In the genomic region with DNA sequence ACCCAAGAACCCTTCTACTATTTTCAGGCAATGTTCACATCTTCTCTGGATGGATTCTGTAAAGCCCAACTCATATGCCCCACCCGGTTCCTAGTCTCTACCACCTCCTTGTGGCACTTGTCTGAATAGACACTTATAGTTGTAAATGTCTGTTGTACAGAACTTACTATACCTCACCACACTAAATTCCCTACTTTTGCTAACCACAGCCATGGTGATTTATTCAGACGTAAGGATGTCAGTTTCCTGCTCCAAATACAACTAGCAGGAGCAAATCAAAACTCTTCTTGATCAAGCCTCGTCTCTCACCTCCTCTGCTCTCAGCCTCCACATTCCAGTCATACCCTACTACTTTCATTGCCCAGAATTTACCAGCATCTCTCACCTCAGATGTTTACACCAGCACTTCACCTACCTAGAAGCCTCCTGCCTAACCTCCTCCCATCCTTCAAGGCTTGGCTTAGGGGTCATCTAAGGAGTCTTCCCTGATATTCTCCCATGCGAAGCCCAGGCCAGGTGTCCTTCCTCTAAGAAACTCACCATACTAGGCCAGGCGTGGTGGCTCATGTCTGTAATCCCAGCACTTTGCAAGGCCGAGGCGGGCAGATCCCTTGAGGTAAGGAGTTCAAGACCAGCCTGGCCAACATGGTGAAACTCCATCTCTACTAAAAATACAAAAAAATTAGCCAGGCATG, we compare ENCODE assay signal across 8 cellular contexts.
DNase-seq lines count a peak whose midpoint lies in the region; ATAC-seq, FAIRE-seq and TF ChIP-seq lines count a peak whose summit lies in the region.

No MANE protein-coding gene starts in this region.

- ATAC-seq in HepG2 (peak; percentile 84), GM21786 (IDR thresholded peaks at IDR 0.05; ENCODE audit: unreplicated experiment) (no peak)

- H3K27ac ChIP-seq in OCI-LY7 (ENCODE audit: low read depth, low read length, poor library complexity, severe bottlenecking), result no peak overlapping the region
- no peak overlapping the region for H3K27ac ChIP-seq in HepG2 (ENCODE audit: extremely low read length, insufficient read depth, low read length)
- no peak overlapping the region for H3K27ac ChIP-seq in vagina

- TF ChIP-seq EP300 in HepG2 (IDR thresholded peaks at IDR 0.05; ENCODE audit: low read depth in 2 of 2, low read length in 2 of 2) (no peak), HepG2 (CRISPR knock-in tag; IDR thresholded peaks at IDR 0.05; ENCODE audit: borderline replicate concordance) (no peak)

- no peaks in the 10 kb centered on the region for H3K36me3 ChIP-seq in OCI-LY7 (ENCODE audit: insufficient read depth, low read length)
- no peaks in the 10 kb centered on the region for H3K36me3 ChIP-seq in HepG2 (replicated peaks in 1 of 2; ENCODE audit: control insufficient read depth in 1 of 2, insufficient read depth in 2 of 2, low read length in 2 of 2)
- no peaks in the 10 kb centered on the region for H3K36me3 ChIP-seq in vagina

- H2AFZ ChIP-seq in OCI-LY7 (ENCODE audit: low read length) (no peak overlapping the region), HepG2 (ENCODE audit: low read length) (no peak overlapping the region)

- TF ChIP-seq CTCF in OCI-LY7 (conservative IDR thresholded peaks at IDR 0.05; ENCODE audit: low read length) (peak; percentile 78), HepG2 (CRISPR knock-in tag; IDR thresholded peaks at IDR 0.05) (peak; percentile 85), vagina (IDR thresholded peaks at IDR 0.05) (peak in 2 of 3 experiments; percentile 37 to 51)

- H3K27me3 ChIP-seq in HepG2 (ENCODE audit: control insufficient read depth in 1 of 2, insufficient read depth in 2 of 2, low read length in 2 of 2) (no peaks in the 10 kb centered on the region), vagina (no peaks in the 10 kb centered on the region)

- H3K4me3 ChIP-seq in OCI-LY7 (ENCODE audit: low read depth, low read length, poor library complexity, severe bottlenecking) (no peak overlapping the region), HepG2 (replicated peaks in 1 of 3; ENCODE audit: insufficient read depth in 1 of 3, low read depth in 2 of 3, low read length in 3 of 3) (no peak overlapping the region), vagina (no peak overlapping the region)

- H3K4me1 ChIP-seq in OCI-LY7 (ENCODE audit: insufficient read depth, low read length, poor library complexity, severe bottlenecking) (peaks cover 57% of the 10 kb centered on the region), HepG2 (ENCODE audit: insufficient read depth, low read length) (peaks cover 31% of the 10 kb centered on the region), vagina (peaks cover 27% of the 10 kb centered on the region)

- in situ Hi-C loops in T47D (cut with HindIII; ENCODE audit: low pct_unique_long_range_greater_than_20kb, low sequenced_read_pairs) (no loop called here), HepG2 (cut with HindIII; ENCODE audit: extremely low pct_ligation_motif_present, low pct_unique_long_range_greater_than_20kb) (loop anchor here (5.0 kb wide), 1 partner anchor 224 kb away; no protein-coding TSS in a partner anchor)

- H3K79me2 ChIP-seq in OCI-LY7 (ENCODE audit: insufficient read depth, low read depth, low read length) (peaks cover 3% of the 10 kb centered on the region; the same call in 1 of the 2 replicates), HepG2 (ENCODE audit: insufficient read depth, low read length) (peaks cover 11% of the 10 kb centered on the region)

- peak; percentile 66 for FAIRE-seq in HepG2 (lab: Jason Lieb, UNC)

- TF ChIP-seq RAD21 in HepG2 (CRISPR knock-in tag; IDR thresholded peaks at IDR 0.05), result peak; percentile 80

- no TSS peak for BruUV-seq in OCI-LY7 (replicated peaks; lab: Mats Ljungman, UMichigan)
- no TSS peak for BruUV-seq in HepG2 (replicated peaks; lab: Mats Ljungman, UMichigan)

- no peak overlapping the region for H3K9ac ChIP-seq in HepG2 (ENCODE audit: insufficient read depth, low read depth, low read length)

- H3K4me2 ChIP-seq in OCI-LY7 (ENCODE audit: low read length), result peak overlapping the region; percentile 52
- H3K4me2 ChIP-seq in HepG2 (ENCODE audit: low read depth, low read length), result no peak overlapping the region

- POLR2A ChIA-PET in HEK293T (lab: Yijun Ruan, JAX), result no interaction called here
- POLR2A ChIA-PET in OCI-LY7 (lab: Charles Lee), result interaction anchor here (0.6 kb wide), 2 partner anchors 221 to 507 kb away, joined by 3 read pairs; no protein-coding TSS in a partner anchor
- POLR2A ChIA-PET in HepG2 (lab: Yijun Ruan, JAX), result no interaction called here

- intact Hi-C loops in OCI-LY7 (cut with micrococcal nuclease; ENCODE audit: unreplicated experiment), result loop anchor here (5.0 kb wide), 3 partner anchors 74 to 224 kb away; no protein-coding TSS in a partner anchor
- intact Hi-C loops in HepG2 (cut with micrococcal nuclease; ENCODE audit: unreplicated experiment), result loop anchor here (1.0 to 5.0 kb wide), 3 partner anchors 73 to 204 kb away; no protein-coding TSS in a partner anchor
- intact Hi-C loops in vagina (cut with DNase I), result loop anchor here (10.0 kb wide), 1 partner anchor 227 kb away; no protein-coding TSS in a partner anchor

- no peaks in the 10 kb centered on the region for H3K9me3 ChIP-seq in OCI-LY7 (ENCODE audit: low read length)
- no peaks in the 10 kb centered on the region for H3K9me3 ChIP-seq in HepG2 (ENCODE audit: low read length)
- no peaks in the 10 kb centered on the region for H3K9me3 ChIP-seq in vagina

- TF ChIP-seq POLR2A in HepG2 (IDR thresholded peaks at IDR 0.05; ENCODE audit: insufficient read depth in 1 of 2, low read depth in 2 of 2, low read length in 2 of 2) (no peak), vagina (IDR thresholded peaks at IDR 0.05) (no peak)

- H4K20me1 ChIP-seq in OCI-LY7 (ENCODE audit: insufficient read depth, low read length), result peaks cover 40% of the 10 kb centered on the region
- H4K20me1 ChIP-seq in HepG2 (ENCODE audit: insufficient read depth, low read length), result peaks cover 5% of the 10 kb centered on the region

- DNase-seq in ELF-1 (ENCODE audit: low read depth, low spot score), result peak; percentile 39
- peak; percentile 60 for DNase-seq in HEK293T (ENCODE audit: extremely low spot score)
- DNase-seq in OCI-LY7 (ENCODE audit: low spot score), result peak; percentile 39
- peak; percentile 40 to 73 for DNase-seq in T47D (ENCODE audit: low read depth in 1 of 2, low spot score in 1 of 2)
- DNase-seq in HepG2 (ENCODE audit: low spot score), result peak; percentile 62
- DNase-seq in vagina (ENCODE audit: extremely low spot score in 2 of 2), result no peak
- DNase-seq in GM19240 (ENCODE audit: insufficient read length, low spot score), result no peak

- 75% methylated on average over 7 of the region's 7 CpGs for WGBS in HepG2 (ENCODE audit: low lambda C conversion rate)

- H3K9me2 ChIP-seq in OCI-LY7 (ENCODE audit: insufficient read depth, low read length), result no peaks in the 10 kb centered on the region

- CTCF ChIA-PET in HEK293T (lab: Yijun Ruan, JAX) (no interaction called here), OCI-LY7 (lab: Charles Lee; ENCODE audit: unreplicated experiment) (no interaction called here), HepG2 (lab: Yijun Ruan, JAX; ENCODE audit: low intra/inter-chr PET ratio, low total read pairs) (interaction anchor here (1.0 to 3.8 kb wide), 3 partner anchors 72 to 224 kb away, joined by 3 to 42 read pairs (median 5); no protein-coding TSS in a partner anchor)

TF ChIP-seq in HEK293T, 16 proteins besides CTCF, POLR2A, EP300 and RAD21:
- TF ChIP-seq FOXM1 (IDR thresholded peaks at IDR 0.05; ENCODE audit: borderline replicate concordance) (no peak), HDGF (IDR thresholded peaks at IDR 0.05; ENCODE audit: borderline replicate concordance) (no peak), CTBP1 (IDR thresholded peaks at IDR 0.05; ENCODE audit: borderline replicate concordance) (no peak), FOXK2 (IDR thresholded peaks at IDR 0.05) (no peak), TARDBP (IDR thresholded peaks at IDR 0.05) (no peak)

TF ChIP-seq in HepG2, 621 proteins besides CTCF, POLR2A, EP300 and RAD21:
- peak; percentile 87 for TF ChIP-seq STAG1 (CRISPR knock-in tag; IDR thresholded peaks at IDR 0.05)
- TF ChIP-seq SMC3 (IDR thresholded peaks at IDR 0.05; ENCODE audit: low read length), result peak; percentile 88
- 0 out of 2 replicates have a peak, but pooled peaks have one; percentile 17 for TF ChIP-seq ZMYM4 (CRISPR knock-in tag; IDR thresholded peaks at IDR 0.05)
- TF ChIP-seq, protein P1, sequence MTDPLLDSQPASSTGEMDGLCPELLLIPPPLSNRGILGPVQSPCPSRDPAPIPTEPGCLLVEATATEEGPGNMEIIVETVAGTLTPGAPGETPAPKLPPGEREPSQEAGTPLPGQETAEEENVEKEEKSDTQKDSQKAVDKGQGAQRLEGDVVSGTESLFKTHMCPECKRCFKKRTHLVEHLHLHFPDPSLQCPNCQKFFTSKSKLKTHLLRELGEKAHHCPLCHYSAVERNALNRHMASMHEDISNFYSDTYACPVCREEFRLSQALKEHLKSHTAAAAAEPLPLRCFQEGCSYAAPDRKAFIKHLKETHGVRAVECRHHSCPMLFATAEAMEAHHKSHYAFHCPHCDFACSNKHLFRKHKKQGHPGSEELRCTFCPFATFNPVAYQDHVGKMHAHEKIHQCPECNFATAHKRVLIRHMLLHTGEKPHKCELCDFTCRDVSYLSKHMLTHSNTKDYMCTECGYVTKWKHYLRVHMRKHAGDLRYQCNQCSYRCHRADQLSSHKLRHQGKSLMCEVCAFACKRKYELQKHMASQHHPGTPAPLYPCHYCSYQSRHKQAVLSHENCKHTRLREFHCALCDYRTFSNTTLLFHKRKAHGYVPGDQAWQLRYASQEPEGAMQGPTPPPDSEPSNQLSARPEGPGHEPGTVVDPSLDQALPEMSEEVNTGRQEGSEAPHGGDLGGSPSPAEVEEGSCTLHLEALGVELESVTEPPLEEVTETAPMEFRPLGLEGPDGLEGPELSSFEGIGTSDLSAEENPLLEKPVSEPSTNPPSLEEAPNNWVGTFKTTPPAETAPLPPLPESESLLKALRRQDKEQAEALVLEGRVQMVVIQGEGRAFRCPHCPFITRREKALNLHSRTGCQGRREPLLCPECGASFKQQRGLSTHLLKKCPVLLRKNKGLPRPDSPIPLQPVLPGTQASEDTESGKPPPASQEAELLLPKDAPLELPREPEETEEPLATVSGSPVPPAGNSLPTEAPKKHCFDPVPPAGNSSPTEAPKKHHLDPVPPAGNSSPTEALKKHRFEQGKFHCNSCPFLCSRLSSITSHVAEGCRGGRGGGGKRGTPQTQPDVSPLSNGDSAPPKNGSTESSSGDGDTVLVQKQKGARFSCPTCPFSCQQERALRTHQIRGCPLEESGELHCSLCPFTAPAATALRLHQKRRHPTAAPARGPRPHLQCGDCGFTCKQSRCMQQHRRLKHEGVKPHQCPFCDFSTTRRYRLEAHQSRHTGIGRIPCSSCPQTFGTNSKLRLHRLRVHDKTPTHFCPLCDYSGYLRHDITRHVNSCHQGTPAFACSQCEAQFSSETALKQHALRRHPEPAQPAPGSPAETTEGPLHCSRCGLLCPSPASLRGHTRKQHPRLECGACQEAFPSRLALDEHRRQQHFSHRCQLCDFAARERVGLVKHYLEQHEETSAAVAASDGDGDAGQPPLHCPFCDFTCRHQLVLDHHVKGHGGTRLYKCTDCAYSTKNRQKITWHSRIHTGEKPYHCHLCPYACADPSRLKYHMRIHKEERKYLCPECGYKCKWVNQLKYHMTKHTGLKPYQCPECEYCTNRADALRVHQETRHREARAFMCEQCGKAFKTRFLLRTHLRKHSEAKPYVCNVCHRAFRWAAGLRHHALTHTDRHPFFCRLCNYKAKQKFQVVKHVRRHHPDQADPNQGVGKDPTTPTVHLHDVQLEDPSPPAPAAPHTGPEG (CRISPR knock-in tag; IDR thresholded peaks at IDR 0.05), result no peak

Comparison
In these comparisons a context has a peak if more than half of its experiments do, and no peak if none do; other contexts are left out.
1. DNase-seq: peak in ELF-1 (single experiment), HEK293T (single experiment), OCI-LY7 (single experiment), T47D (2 of 2) and HepG2 (single experiment); none in vagina (0 of 2) and GM19240 (single experiment).
2. Peak in every context shown above with its lines, with median percentiles within 50 percentile points of each other: CTCF ChIP-seq.